Comparison of ENCODE assay signal across 11 cellular contexts in genomic region chr3:152374260-152374990, GRCh38.
DNase-seq lines count a peak whose midpoint lies in the region; ATAC-seq, FAIRE-seq and TF ChIP-seq lines count a peak whose summit lies in the region.
"Had no signal": no experiment of that assay in that cellular context is flagged by ENCODE, and none has a peak within 500 bp of the region (broad histone marks: within the 10 kb centered on the region; RNA-seq: fewer than 3 reads in every experiment).

No MANE protein-coding gene starts in this region.

- H3K27ac ChIP-seq in dorsolateral prefrontal cortex = peak overlapping the region in 45 of 59 donors; percentile 6 to 94 (median 84)

- H3K4me1 Mint-ChIP-seq in stimulated activated memory B cell treated with anti-CD40 and anti-IgM and Interleukin-4, amounts not matched to agents 10 μg/mL and 1 μg/mL and 100 μg/mL, for 72 hours = peaks cover 51% of the 10 kb centered on the region

- TF ChIP-seq CTCF in dorsolateral prefrontal cortex (IDR thresholded peaks at IDR 0.05 in 54 of 56, conservative IDR thresholded peaks at IDR 0.05 in 2 of 56; ENCODE audit: low read depth in 1 of 56, partially characterized antibody in 56 of 56) = no peak

- no peaks in the 10 kb centered on the region for H3K36me3 ChIP-seq in H7 (replicated peaks; ENCODE audit: control insufficient read depth, insufficient read depth, low read length)

- H3K27ac Mint-ChIP-seq in stimulated activated memory B cell treated with anti-CD40 and anti-IgM and Interleukin-4, amounts not matched to agents 10 μg/mL and 1 μg/mL and 100 μg/mL, for 72 hours = peak overlapping the region; percentile 73

- DNase-seq in dorsolateral prefrontal cortex (no peak), H7 (no peak), T-helper 2 cell (no peak), frontal cortex (ENCODE audit: low spot score in 2 of 2) (no peak)
- DNase-seq: activated CD8-positive, alpha-beta memory T cell treated with anti-CD3 and anti-CD28 coated beads, Interleukin-2, amount 50 U/mL, for 48 hours; effector CD4-positive, alpha-beta T cell; small intestine had no signal

- peaks cover 50% of the 10 kb centered on the region for H3K36me3 Mint-ChIP-seq in stimulated activated memory B cell treated with anti-CD40 and anti-IgM and Interleukin-4, amounts not matched to agents 10 μg/mL and 1 μg/mL and 100 μg/mL, for 72 hours

- no peaks in the 10 kb centered on the region for H3K27me3 ChIP-seq in dorsolateral prefrontal cortex
- H3K27me3 ChIP-seq in H7 (ENCODE audit: control insufficient read depth, insufficient read depth, low read length) = no peaks in the 10 kb centered on the region

- intact Hi-C loops in dorsolateral prefrontal cortex (cut with DNase I) = no loop called here

- no peak for FAIRE-seq in frontal cortex (lab: Jason Lieb, UNC)
- FAIRE-seq: small intestine had no signal

- peaks cover 8% of the 10 kb centered on the region for H3K9me3 Mint-ChIP-seq in stimulated activated memory B cell treated with anti-CD40 and anti-IgM and Interleukin-4, amounts not matched to agents 10 μg/mL and 1 μg/mL and 100 μg/mL, for 72 hours

- peak; percentile 48 for ATAC-seq in GM18511 (IDR thresholded peaks at IDR 0.05; ENCODE audit: unreplicated experiment)
- ATAC-seq in HG03045 (IDR thresholded peaks at IDR 0.05; ENCODE audit: unreplicated experiment) = peak; percentile 41
- ATAC-seq in stimulated activated memory B cell treated with anti-CD40 and anti-IgM and Interleukin-4, amounts not matched to agents 10 μg/mL and 1 μg/mL and 100 μg/mL, for 72 hours = no peak
- ATAC-seq in HG03280 (IDR thresholded peaks at IDR 0.05; ENCODE audit: unreplicated experiment) = no peak

- H3K27me3 Mint-ChIP-seq in stimulated activated memory B cell treated with anti-CD40 and anti-IgM and Interleukin-4, amounts not matched to agents 10 μg/mL and 1 μg/mL and 100 μg/mL, for 72 hours = no peaks in the 10 kb centered on the region

- H3K4me3 Mint-ChIP-seq in stimulated activated memory B cell treated with anti-CD40 and anti-IgM and Interleukin-4, amounts not matched to agents 10 μg/mL and 1 μg/mL and 100 μg/mL, for 72 hours = no peak overlapping the region

- no peak overlapping the region for H3K4me3 ChIP-seq in dorsolateral prefrontal cortex
- no peak overlapping the region for H3K4me3 ChIP-seq in H7 (ENCODE audit: insufficient read depth, low read depth, low read length)

Comparison
In these comparisons a context has a peak if more than half of its experiments do, and no peak if none do; other contexts are left out.
1. ATAC-seq: peak in GM18511 (single experiment) and HG03045 (single experiment); none in stimulated activated memory B cell treated with anti-CD40 and anti-IgM and Interleukin-4, amounts not matched to agents 10 μg/mL and 1 μg/mL and 100 μg/mL, for 72 hours (single experiment) and HG03280 (single experiment).